ENCODE assay signal across 8 cellular contexts in the genomic region with DNA sequence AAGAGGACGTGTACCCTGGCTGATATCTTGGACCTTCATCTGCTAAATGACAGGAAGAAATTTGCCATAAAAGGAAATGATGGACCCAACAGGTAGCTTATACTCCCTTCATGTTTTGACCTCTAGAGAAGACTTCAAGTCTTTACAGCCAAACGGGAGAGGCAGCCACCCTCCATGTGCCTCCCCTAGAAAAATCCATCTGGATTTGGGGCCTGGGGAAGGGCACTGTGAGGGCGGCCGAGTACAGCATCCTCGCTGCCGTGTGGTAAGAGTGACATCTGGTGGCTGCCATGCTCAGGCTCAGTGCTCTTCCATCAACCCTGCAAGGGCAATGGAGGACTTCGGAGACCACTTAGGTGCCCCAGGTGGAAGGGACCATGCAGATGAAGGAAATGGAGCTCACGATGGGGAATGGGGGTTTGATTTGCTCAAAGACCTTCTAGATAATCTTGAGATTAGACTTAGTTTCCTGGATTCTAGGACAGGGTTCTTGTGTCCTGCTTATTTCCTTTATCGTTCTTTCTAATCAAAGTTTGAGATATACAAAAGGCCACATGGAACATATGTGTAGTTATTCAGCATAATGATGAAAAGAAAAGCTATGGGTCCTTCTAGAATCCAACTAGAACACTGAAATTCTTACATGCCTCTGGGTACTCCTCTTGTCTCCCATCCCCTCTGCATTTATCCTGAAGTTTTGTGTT. TPM values are rescaled to one million over a fixed set of nuclear protein-coding genes. Genes with fewer than 3 reads are reported as not detected.
DNase-seq lines count a peak whose midpoint lies in the region; ATAC-seq, FAIRE-seq and TF ChIP-seq lines count a peak whose summit lies in the region.

No MANE protein-coding gene starts in this region.

- no peak for TF ChIP-seq EP300 in GM12878 (IDR thresholded peaks at IDR 0.05; ENCODE audit: borderline replicate concordance in 1 of 2, control insufficient read depth in 1 of 2, low read depth in 2 of 2, low read length in 2 of 2)

- H3K4me1 ChIP-seq in GM12878 (ENCODE audit: control insufficient read depth, insufficient read depth, low read length) (no peaks in the 10 kb centered on the region), smooth muscle cell (ENCODE audit: low read depth) (no peaks in the 10 kb centered on the region)

- FAIRE-seq in GM12878 (lab: Jason Lieb, UNC): peak; percentile 88

- CTCF ChIA-PET in RWPE1 (lab: Yijun Ruan, JAX): interaction anchor here (0.5 to 2.4 kb wide), 18 partner anchors 9 to 1309 kb away, joined by 3 to 13 read pairs (median 4); no protein-coding TSS in a partner anchor
- CTCF ChIA-PET in GM12878 (lab: Yijun Ruan, JAX): interaction anchor here (0.8 to 4.8 kb wide), 15 partner anchors 12 to 494 kb away, joined by 3 to 51 read pairs (median 6); no protein-coding TSS in a partner anchor

- H3K79me2 ChIP-seq in GM12878 (ENCODE audit: control insufficient read depth, insufficient read depth, low read length) (no peaks in the 10 kb centered on the region), smooth muscle cell (ENCODE audit: low read depth) (no peaks in the 10 kb centered on the region)

- peaks cover 4% of the 10 kb centered on the region for H3K27me3 ChIP-seq in HL-60 (ENCODE audit: insufficient read depth, poor library complexity, severe bottlenecking)
- no peaks in the 10 kb centered on the region for H3K27me3 ChIP-seq in GM12878 (replicated peaks in 1 of 2; ENCODE audit: control insufficient read depth in 2 of 2, insufficient read depth in 2 of 2, low read length in 1 of 2)
- H3K27me3 ChIP-seq in smooth muscle cell (ENCODE audit: low read depth): no peaks in the 10 kb centered on the region

- SMC1A ChIA-PET in GM12878 (lab: Charles Lee; ENCODE audit: uncharacterized antibody, unreplicated experiment): interaction anchor here (0.6 to 2.5 kb wide), 5 partner anchors 12 to 113 kb away, joined by 3 to 9 read pairs (median 5); no protein-coding TSS in a partner anchor

- no peak overlapping the region for H3K4me2 ChIP-seq in GM12878 (ENCODE audit: control insufficient read depth, insufficient read depth)
- H3K4me2 ChIP-seq in smooth muscle cell: no peak overlapping the region

- H3K9ac ChIP-seq in GM12878 (ENCODE audit: control insufficient read depth, insufficient read depth, low read length): no peak overlapping the region
- no peak overlapping the region for H3K9ac ChIP-seq in smooth muscle cell (ENCODE audit: low read depth)

- TF ChIP-seq CTCF in HL-60 (IDR thresholded peaks at IDR 0.05; ENCODE audit: insufficient read depth, low read length): peak; percentile 81
- TF ChIP-seq CTCF in RWPE1 (conservative IDR thresholded peaks at IDR 0.05; ENCODE audit: low read depth): peak; percentile 84
- TF ChIP-seq CTCF in GM12878 (IDR thresholded peaks at IDR 0.05 in 2 of 3, conservative IDR thresholded peaks at IDR 0.05 in 1 of 3; ENCODE audit: control insufficient read depth in 2 of 3, extremely low read depth in 1 of 3, insufficient read depth in 1 of 3, low read depth in 3 of 3, low read length in 3 of 3): peak; percentile 79 to 88 (median 80); a peak in 5 of 6 replicates
- peak; percentile 89 for TF ChIP-seq CTCF in smooth muscle cell (IDR thresholded peaks at IDR 0.05; ENCODE audit: borderline replicate concordance, insufficient read depth, poor library complexity, severe bottlenecking)

- POLR2A ChIA-PET in RWPE1 (lab: Yijun Ruan, JAX; ENCODE audit: low non-redundant PET): no interaction called here
- POLR2A ChIA-PET in GM12878 (lab: Charles Lee): no interaction called here

- WGBS in GM12878 (ENCODE audit: insufficient coverage, insufficient replicate concordance, low lambda C conversion rate, missing lambda C conversion rate): 15% methylated on average over 9 of the region's 9 CpGs
- WGBS in smooth muscle cell (ENCODE audit: low lambda C conversion rate): 17% methylated on average over 9 of the region's 9 CpGs

- H3K4me3 ChIP-seq in HL-60 (replicated peaks; ENCODE audit: insufficient read depth, low read length): no peak overlapping the region
- no peak overlapping the region for H3K4me3 ChIP-seq in GM12878
- H3K4me3 ChIP-seq in smooth muscle cell: no peak overlapping the region

- H4K20me1 ChIP-seq in GM12878 (ENCODE audit: control insufficient read depth, insufficient read depth) (no peaks in the 10 kb centered on the region), smooth muscle cell (ENCODE audit: low read depth) (no peaks in the 10 kb centered on the region)

- intact Hi-C loops in GM12878 (cut with micrococcal nuclease; ENCODE audit: unreplicated experiment): loop anchor here (1.0 to 2.0 kb wide), 3 partner anchors 105 to 316 kb away; no protein-coding TSS in a partner anchor

- H3K27ac ChIP-seq in HL-60 (replicated peaks) (no peak overlapping the region), RWPE1 (no peak overlapping the region), GM12878 (ENCODE audit: control insufficient read depth, insufficient read depth) (no peak overlapping the region), smooth muscle cell (ENCODE audit: low read depth) (no peak overlapping the region)

- no peak for TF ChIP-seq POLR2A in GM12878 (IDR thresholded peaks at IDR 0.05; ENCODE audit: low read depth, low read length)

- TF ChIP-seq RAD21 in GM12878 (IDR thresholded peaks at IDR 0.05; ENCODE audit: insufficient read depth, low read depth, low read length): peak; percentile 80

- H2AFZ ChIP-seq in GM12878 (ENCODE audit: control insufficient read depth, low read depth, low read length): no peak overlapping the region
- no peak overlapping the region for H2AFZ ChIP-seq in smooth muscle cell (ENCODE audit: low read depth)

- H3K9me3 ChIP-seq in GM12878 (replicated peaks; ENCODE audit: control insufficient read depth, insufficient read depth, low read length) (no peaks in the 10 kb centered on the region), smooth muscle cell (replicated peaks; ENCODE audit: low read depth) (no peaks in the 10 kb centered on the region)

- DNase-seq in ELR (ENCODE audit: low read depth) (peak; percentile 59), HL-60 (ENCODE audit: low read depth in 1 of 2, low spot score in 1 of 2) (peak; percentile 10 to 42), RWPE1 (ENCODE audit: low spot score) (peak; percentile 70), GM12878 (ENCODE audit: low read depth, low spot score) (no peak), iPS DF 19.7 (ENCODE audit: low read depth, low spot score) (peak; percentile 20), smooth muscle cell (lab: John Stamatoyannopoulos, UW; ENCODE audit: unreplicated experiment) (no peak)

- no peaks in the 10 kb centered on the region for H3F3A ChIP-seq in smooth muscle cell (ENCODE audit: low read depth)

- peak; percentile 94 for ATAC-seq in GM12878
- no peak for ATAC-seq in HG02610 (IDR thresholded peaks at IDR 0.05; ENCODE audit: unreplicated experiment)
- no peak for ATAC-seq in HG02884 (IDR thresholded peaks at IDR 0.05; ENCODE audit: unreplicated experiment)

- no TSS peak for BruUV-seq in GM12878 (replicated peaks; lab: Mats Ljungman, UMichigan)

- in situ Hi-C loops in GM12878 (cut with MboI): loop anchor here (5.0 to 10.0 kb wide), 2 partner anchors 320 to 438 kb away; no protein-coding TSS in a partner anchor

- RAD21 ChIA-PET in GM12878 (lab: Charles Lee; ENCODE audit: unreplicated experiment): interaction anchor here (0.7 to 1.4 kb wide), 3 partner anchors 104 to 333 kb away, joined by 3 to 4 read pairs (median 3); no protein-coding TSS in a partner anchor

- H3K36me3 ChIP-seq in GM12878 (ENCODE audit: control insufficient read depth in 2 of 2, insufficient read depth in 2 of 2, low read length in 1 of 2): no peaks in the 10 kb centered on the region
- no peaks in the 10 kb centered on the region for H3K36me3 ChIP-seq in smooth muscle cell (ENCODE audit: low read depth)

TF ChIP-seq in GM12878, 131 proteins besides CTCF, POLR2A, EP300 and RAD21:
- TF ChIP-seq SUPT20H (IDR thresholded peaks at IDR 0.05; ENCODE audit: borderline replicate concordance, control insufficient read depth, low read depth, low read length): no peak
- TF ChIP-seq SMC3 (IDR thresholded peaks at IDR 0.05; ENCODE audit: borderline replicate concordance, low read length): peak; percentile 67
- peak; percentile 56; the same call in 1 of the 2 replicates for TF ChIP-seq YY1 (IDR thresholded peaks at IDR 0.05; ENCODE audit: low read depth, low read length)

RNA-seq across cellular contexts. Expression of a gene that starts 44.4 kb away (rescaled TPM):
- total RNA-seq in GM12878 (2013; cell fraction: nucleolus; rRNA removed): 0.19 TPM in 1 of 2 replicates, not detected in the other
- total RNA-seq in GM12878 (2014; rRNA removed) (0.06 and 0.22 TPM in 2 replicates), GM12878 (2014; rRNA removed; fragmentation: Illumina TruSeq; extraction: Trizol) (0.23 and 0.36 TPM in 2 replicates), GM12878 (2021) (0.37 and 0.41 TPM in 2 replicates), smooth muscle cell (0.67 and 1.5 TPM in 2 replicates)
- polyA plus RNA-seq in GM12878 (2011; ENCODE audit: low read depth): 0.10 TPM
- polyA plus RNA-seq in GM12878 (2011; rRNA removed) (3.0 and 3.8 TPM in 2 replicates), GM12878 (2014; fragmentation: Illumina TruSeq; extraction: Trizol) (0.17 and 0.32 TPM in 2 replicates), GM12878 (2014; fragmentation: Nextera tagmentation; extraction: Ambion mirVana) (under 1 TPM; 0.05 to 0.15 TPM), GM12878 (2014; rRNA removed) (0.11 and 0.15 TPM in 2 replicates), GM12878 (2016; fragmentation: Nextera tagmentation; extraction: Ambion mirVana) (under 1 TPM; 0.19 to 0.25 TPM), smooth muscle cell (not detected in 2 replicates)
- 1.5 and 1.8 TPM in 2 replicates for polyA plus RNA-seq in GM12878 (2011; cell fraction: cytosol; rRNA removed)
- 1.4 and 2.2 TPM in 2 replicates for polyA plus RNA-seq in GM12878 (2011; cell fraction: nucleus; rRNA removed)
- polyA plus RNA-seq in GM12878 (2012): 0.11 and 0.18 TPM in 2 replicates
- 3.3 and 3.8 TPM in 2 replicates for polyA minus RNA-seq in GM12878 (2011; rRNA and poly(A)+ RNA removed)
- 0.52 and 0.67 TPM in 2 replicates for polyA minus RNA-seq in GM12878 (2011; cell fraction: cytosol; rRNA and poly(A)+ RNA removed)
- polyA minus RNA-seq in GM12878 (2011; cell fraction: nucleus; rRNA and poly(A)+ RNA removed): 1.1 and 1.2 TPM in 2 replicates

Comparison
In these comparisons a context has a peak if more than half of its experiments do, and no peak if none do; other contexts are left out.
1. DNase-seq: peak in ELR (single experiment), HL-60 (2 of 2), RWPE1 (single experiment) and iPS DF 19.7 (single experiment); none in GM12878 (single experiment) and smooth muscle cell (single experiment).
2. Peak in every context shown above with its lines, with median percentiles within 50 percentile points of each other: CTCF ChIP-seq.